In genomic region chr1:25692560-25692959, GRCh38 we compare ENCODE assay signal across 8 cellular contexts.
A peak's percentile ranks its signal among the peaks of the same experiment; 100 is the strongest.
DNase-seq lines count a peak whose midpoint lies in the region; ATAC-seq, FAIRE-seq and TF ChIP-seq lines count a peak whose summit lies in the region.

No MANE protein-coding gene starts in this region.

- H2BK20ac ChIP-seq in H1 (ENCODE audit: low read length): no peak overlapping the region

- H3K9me3 ChIP-seq in right atrium auricular region (no peaks in the 10 kb centered on the region), OCI-LY1 (ENCODE audit: low read length) (no peaks in the 10 kb centered on the region), H1 (ENCODE audit: insufficient read depth in 2 of 2, low read depth in 1 of 2, low read length in 1 of 2) (no peaks in the 10 kb centered on the region)
- H3K9me3 ChIP-seq in effector memory CD4-positive, alpha-beta T cell (ENCODE audit: control insufficient read depth, low read length): no peaks in the 10 kb centered on the region

- H3K4me3 ChIP-seq in right atrium auricular region (no peak overlapping the region), OCI-LY1 (ENCODE audit: low read depth, low read length, poor library complexity, severe bottlenecking) (no peak overlapping the region), H1 (ENCODE audit: extremely low read depth in 1 of 4, insufficient read depth in 2 of 4, low read depth in 3 of 4, low read length in 4 of 4) (no peak overlapping the region)
- H3K4me3 ChIP-seq in effector memory CD4-positive, alpha-beta T cell (ENCODE audit: insufficient read depth, low read depth, low read length, poor library complexity, severe bottlenecking): no peak overlapping the region

- H3K36me3 ChIP-seq in right atrium auricular region (no peaks in the 10 kb centered on the region), OCI-LY1 (ENCODE audit: insufficient read depth, low read length) (no peaks in the 10 kb centered on the region), H1 (ENCODE audit: control insufficient read depth in 2 of 4, insufficient read depth in 4 of 4, low read length in 3 of 4) (no peaks in the 10 kb centered on the region)
- H3K36me3 ChIP-seq in effector memory CD4-positive, alpha-beta T cell (ENCODE audit: control insufficient read depth, insufficient read depth, low read length): no peaks in the 10 kb centered on the region

- no peak for ATAC-seq in GM21515 (IDR thresholded peaks at IDR 0.05; ENCODE audit: unreplicated experiment)

- H3K9me2 ChIP-seq in OCI-LY1 (ENCODE audit: low read depth, low read length): no peaks in the 10 kb centered on the region

- H3K79me2 ChIP-seq in OCI-LY1 (ENCODE audit: insufficient read depth, low read length) (no peaks in the 10 kb centered on the region), H1 (ENCODE audit: control insufficient read depth in 1 of 2, insufficient read depth in 2 of 2, low read length in 2 of 2) (no peaks in the 10 kb centered on the region)

- no peak for TF ChIP-seq EP300 in H1 (IDR thresholded peaks at IDR 0.05; ENCODE audit: borderline replicate concordance in 1 of 2, low read depth in 2 of 2, low read length in 2 of 2)

- no peaks in the 10 kb centered on the region for H3K23me2 ChIP-seq in H1 (ENCODE audit: low read depth, low read length)

- H3K4me1 Mint-ChIP-seq in type B pancreatic cell (ENCODE audit: unreplicated experiment): peaks cover 48% of the 10 kb centered on the region

- intact Hi-C loops in cardiac septum (cut with DNase I): no loop called here

- H4K8ac ChIP-seq in H1 (ENCODE audit: extremely low read depth, insufficient read depth, low read length): no peak overlapping the region

- TF ChIP-seq CTCF in right atrium auricular region (IDR thresholded peaks at IDR 0.05) (peak in 1 of 2 donors; percentile 51), OCI-LY1 (IDR thresholded peaks at IDR 0.05; ENCODE audit: low read length) (peak; percentile 56), H1 (IDR thresholded peaks at IDR 0.05; ENCODE audit: control extremely low read depth in 1 of 3, insufficient read depth in 1 of 3, low read depth in 1 of 3, low read length in 3 of 3) (peak; percentile 84 to 97 (median 92)), type B pancreatic cell (conservative IDR thresholded peaks at IDR 0.05) (peak; percentile 76)

- no peak overlapping the region for H3K27ac Mint-ChIP-seq in type B pancreatic cell

- H3K4me1 ChIP-seq in right atrium auricular region (peaks cover 0 to 49% of the 10 kb centered on the region in 2 donors), OCI-LY1 (ENCODE audit: insufficient read depth, low read length, severe bottlenecking) (no peaks in the 10 kb centered on the region), H1 (replicated peaks in 1 of 4; ENCODE audit: control insufficient read depth in 3 of 4, insufficient read depth in 4 of 4, low read length in 3 of 4) (peaks cover 6 to 11% (median 11%) of the 10 kb centered on the region in 4 experiments; a peak in 6 of 7 replicates)
- no peaks in the 10 kb centered on the region for H3K4me1 ChIP-seq in effector memory CD4-positive, alpha-beta T cell (ENCODE audit: control insufficient read depth, insufficient read depth, low read length, poor library complexity, severe bottlenecking)

- no peaks in the 10 kb centered on the region for H3F3A ChIP-seq in OCI-LY1 (ENCODE audit: insufficient read depth, low read length)

- no peak overlapping the region for H2AFZ ChIP-seq in OCI-LY1 (ENCODE audit: low read length)
- H2AFZ ChIP-seq in H1 (ENCODE audit: low read length): no peak overlapping the region

- H3K27me3 ChIP-seq in right atrium auricular region (no peaks in the 10 kb centered on the region), OCI-LY1 (ENCODE audit: insufficient read depth, low read length) (no peaks in the 10 kb centered on the region), H1 (replicated peaks in 1 of 4; ENCODE audit: control insufficient read depth in 3 of 4, extremely low read depth in 1 of 4, insufficient read depth in 3 of 4, low read length in 3 of 4) (no peaks in the 10 kb centered on the region)
- H3K27me3 ChIP-seq in effector memory CD4-positive, alpha-beta T cell (replicated peaks; ENCODE audit: control insufficient read depth, insufficient read depth, low read length, poor library complexity, severe bottlenecking): no peaks in the 10 kb centered on the region

- no peaks in the 10 kb centered on the region for H3K27me3 Mint-ChIP-seq in type B pancreatic cell

- WGBS in H1 (ENCODE audit: extremely low coverage in 1 of 2, insufficient coverage in 1 of 2, insufficient read length in 1 of 2, insufficient replicate concordance in 2 of 2, low coverage in 1 of 2, low lambda C conversion rate in 2 of 2, missing lambda C conversion rate in 1 of 2), 2 experiments: 62% methylated on average over 6 of the region's 6 CpGs; no CpG with 5 or more reads in 1 of the 2 experiments

- 0 out of 2 replicates have a peak overlapping the region, but pooled peaks have one; percentile 8 for H2BK15ac ChIP-seq in H1 (ENCODE audit: low read length)

- H4K20me1 ChIP-seq in OCI-LY1 (ENCODE audit: insufficient read depth, low read length) (no peaks in the 10 kb centered on the region), H1 (replicated peaks in 1 of 2; ENCODE audit: control insufficient read depth in 1 of 2, insufficient read depth in 2 of 2, low read length in 2 of 2) (no peaks in the 10 kb centered on the region)

- no peaks in the 10 kb centered on the region for H3K36me3 Mint-ChIP-seq in type B pancreatic cell

- no peak overlapping the region for H3K56ac ChIP-seq in H1 (replicated peaks; ENCODE audit: insufficient read length, low read depth, low read length)

- no peak overlapping the region for H3K9ac ChIP-seq in OCI-LY1 (ENCODE audit: low read length)
- no peak overlapping the region for H3K9ac ChIP-seq in H1 (replicated peaks in 1 of 4; ENCODE audit: extremely low read depth in 1 of 4, low read depth in 3 of 4, low read length in 3 of 4)

- H3K23ac ChIP-seq in H1 (ENCODE audit: insufficient read length): no peak overlapping the region

- DNase-seq in cardiac septum (ENCODE audit: low spot score) (peak; percentile 55), right atrium auricular region (ENCODE audit: low spot score) (no peak), H1 (ENCODE audit: low read depth in 1 of 2, low spot score in 2 of 2) (peak in 1 of 2 experiments; percentile 72), type B pancreatic cell (ENCODE audit: extremely low spot score, unreplicated experiment) (no peak), COR-L47 (lab: John Stamatoyannopoulos, UW) (no peak)
- no peak for DNase-seq in effector memory CD4-positive, alpha-beta T cell

- no peak overlapping the region for H4K91ac ChIP-seq in H1 (replicated peaks; ENCODE audit: insufficient read length, low read length)

- H3K27ac ChIP-seq in right atrium auricular region (no peak overlapping the region), OCI-LY1 (ENCODE audit: low read depth, low read length, poor library complexity, severe bottlenecking) (no peak overlapping the region), H1 (ENCODE audit: low read depth, low read length) (no peak overlapping the region)
- no peak overlapping the region for H3K27ac ChIP-seq in effector memory CD4-positive, alpha-beta T cell (ENCODE audit: insufficient read depth, low read length, poor library complexity, severe bottlenecking)

- no peak for TF ChIP-seq POLR2A in H1 (IDR thresholded peaks at IDR 0.05; ENCODE audit: control extremely low read depth in 1 of 2, low read depth in 2 of 2, low read length in 2 of 2)

- H3K18ac ChIP-seq in H1 (ENCODE audit: extremely low read depth, low read length): no peak overlapping the region

- H3K14ac ChIP-seq in H1 (ENCODE audit: insufficient read length): no peak overlapping the region

- no peak overlapping the region for H4K5ac ChIP-seq in H1 (ENCODE audit: insufficient read length, low read depth, low read length)

- H3K4me2 ChIP-seq in OCI-LY1 (ENCODE audit: low read length): no peak overlapping the region
- H3K4me2 ChIP-seq in H1 (ENCODE audit: insufficient read depth in 1 of 2, low read depth in 2 of 2, low read length in 2 of 2): no peak overlapping the region

- H3K9me3 Mint-ChIP-seq in type B pancreatic cell: no peaks in the 10 kb centered on the region

- H3K79me1 ChIP-seq in H1 (ENCODE audit: low read depth, low read length): no peaks in the 10 kb centered on the region

- H2BK120ac ChIP-seq in H1 (replicated peaks; ENCODE audit: low read depth, low read length): no peak overlapping the region

- H3K4ac ChIP-seq in H1 (replicated peaks; ENCODE audit: insufficient read length, low read depth, low read length): no peak overlapping the region

- peak; percentile 77 to 84 for TF ChIP-seq RAD21 in H1 (IDR thresholded peaks at IDR 0.05 in 1 of 2, conservative IDR thresholded peaks at IDR 0.05 in 1 of 2; ENCODE audit: low read depth in 2 of 2, low read length in 2 of 2)

- peak overlapping the region; percentile 36 for H3K4me3 Mint-ChIP-seq in type B pancreatic cell

- no peak overlapping the region for H2AK5ac ChIP-seq in H1 (ENCODE audit: low read depth, low read length)

- H2BK5ac ChIP-seq in H1 (ENCODE audit: low read depth, low read length): no peak overlapping the region

- no peak overlapping the region for H2BK12ac ChIP-seq in H1 (ENCODE audit: low read depth, low read length)

- FAIRE-seq in H1 (lab: Jason Lieb, UNC): peak; percentile 95

- POLR2A ChIA-PET in H1 (lab: Charles Lee; ENCODE audit: partially characterized antibody): interaction anchor here (1.0 to 1.3 kb wide), 3 partner anchors 9 to 164 kb away, joined by 3 to 6 read pairs (median 4); partner anchors contain the start of gene MTFR1L

- CTCF ChIA-PET in H1 (lab: Charles Lee; ENCODE audit: partially characterized antibody): interaction anchor here (0.6 to 5.2 kb wide), 37 partner anchors 9 to 270 kb away, joined by 3 to 53 read pairs (median 5); partner anchors contain the start of gene MAN1C1

TF ChIP-seq in H1, 55 proteins besides CTCF, POLR2A, EP300 and RAD21 (continues in another document):
- TF ChIP-seq PHF8 (conservative IDR thresholded peaks at IDR 0.05; ENCODE audit: low read depth, low read length): no peak
- no peak for TF ChIP-seq BRCA1 (IDR thresholded peaks at IDR 0.05; ENCODE audit: low read depth, low read length)
- TF ChIP-seq TAF1 (IDR thresholded peaks at IDR 0.05; ENCODE audit: low read depth, low read length): no peak
- no peak for TF ChIP-seq ZNF274 (IDR thresholded peaks at IDR 0.05; ENCODE audit: borderline replicate concordance, extremely low read depth, low read length)
- no peak for TF ChIP-seq BCL11A (IDR thresholded peaks at IDR 0.05; ENCODE audit: low read depth in 2 of 2, low read length in 2 of 2)
- TF ChIP-seq MAX (IDR thresholded peaks at IDR 0.05): no peak
- peak; percentile 75 for TF ChIP-seq EGR1 (IDR thresholded peaks at IDR 0.05; ENCODE audit: borderline replicate concordance, low read depth, low read length)
